Comparison of ENCODE assay signal across 8 cellular contexts in genomic region chr2:174683392-174683759, GRCh38.
DNase-seq lines count a peak whose midpoint lies in the region; ATAC-seq and TF ChIP-seq lines count a peak whose summit lies in the region.

No MANE protein-coding gene starts in this region.

- peaks cover 56% of the 10 kb centered on the region for H3K4me1 Mint-ChIP-seq in activated naive CD8-positive, alpha-beta T cell treated with anti-CD3 and anti-CD28 coated beads, Interleukin-2, amount 10 ng/mL, durations not matched to agents 7 days and 5 days
- peaks cover 68% of the 10 kb centered on the region for H3K4me1 Mint-ChIP-seq in stimulated activated effector memory CD8-positive, alpha-beta T cell treated with anti-CD3 and anti-CD28 coated beads, Interleukin-12 subunit alpha, Interleukin-12 subunit beta, amount 100 ng/mL, for 72 hours

- no peaks in the 10 kb centered on the region for H3K27me3 Mint-ChIP-seq in activated naive CD8-positive, alpha-beta T cell treated with anti-CD3 and anti-CD28 coated beads, Interleukin-2, amount 10 ng/mL, durations not matched to agents 7 days and 5 days

- H3K27ac Mint-ChIP-seq in activated naive CD8-positive, alpha-beta T cell treated with anti-CD3 and anti-CD28 coated beads, Interleukin-2, amount 10 ng/mL, durations not matched to agents 7 days and 5 days, result peak overlapping the region; percentile 93
- H3K27ac Mint-ChIP-seq in stimulated activated effector memory CD8-positive, alpha-beta T cell treated with anti-CD3 and anti-CD28 coated beads, Interleukin-12 subunit alpha, Interleukin-12 subunit beta, amount 100 ng/mL, for 72 hours, result peak overlapping the region; percentile 93

- H3K4me3 ChIP-seq in AG04450 (ENCODE audit: low read depth, low read length), result peak overlapping the region; percentile 83

- TF ChIP-seq CTCF in AG04450 (IDR thresholded peaks at IDR 0.05; ENCODE audit: low read depth, low read length), result 0 out of 2 replicates have a peak, but pooled peaks have one; percentile 29

- peaks cover 5% of the 10 kb centered on the region for H3K36me3 Mint-ChIP-seq in activated naive CD8-positive, alpha-beta T cell treated with anti-CD3 and anti-CD28 coated beads, Interleukin-2, amount 10 ng/mL, durations not matched to agents 7 days and 5 days
- H3K36me3 Mint-ChIP-seq in stimulated activated effector memory CD8-positive, alpha-beta T cell treated with anti-CD3 and anti-CD28 coated beads, Interleukin-12 subunit alpha, Interleukin-12 subunit beta, amount 100 ng/mL, for 72 hours, result peaks cover 6% of the 10 kb centered on the region

- peak overlapping the region; percentile 91 for H3K4me3 Mint-ChIP-seq in activated naive CD8-positive, alpha-beta T cell treated with anti-CD3 and anti-CD28 coated beads, Interleukin-2, amount 10 ng/mL, durations not matched to agents 7 days and 5 days
- peak overlapping the region; percentile 81 for H3K4me3 Mint-ChIP-seq in stimulated activated effector memory CD8-positive, alpha-beta T cell treated with anti-CD3 and anti-CD28 coated beads, Interleukin-12 subunit alpha, Interleukin-12 subunit beta, amount 100 ng/mL, for 72 hours

- H3K9me3 ChIP-seq in AG04450 (ENCODE audit: control insufficient read depth, insufficient read depth, low read length), result no peaks in the 10 kb centered on the region

- H3K27me3 ChIP-seq in AG04450 (ENCODE audit: control insufficient read depth, insufficient read depth, low read length), result peaks cover 3% of the 10 kb centered on the region

- CTCF ChIA-PET in AG04450 (lab: Charles Lee), result interaction anchor here (0.8 to 8.4 kb wide), 6 partner anchors 15 to 220 kb away, joined by 3 to 146 read pairs (median 5); partner anchors contain the start of gene WIPF1

- POLR2A ChIA-PET in AG04450 (lab: Yijun Ruan, JAX), result interaction anchor here (0.5 kb wide), 1 partner anchor 88 kb away, joined by 9 read pairs; no protein-coding TSS in a partner anchor
- POLR2A ChIA-PET in activated naive CD8-positive, alpha-beta T cell treated with anti-CD3 and anti-CD28 coated beads, Interleukin-2, amount 10 ng/mL, durations not matched to agents 7 days and 5 days (lab: Charles Lee), result interaction anchor here (0.9 to 5.8 kb wide), 6 partner anchors 49 to 88 kb away, joined by 3 to 74 read pairs (median 4); partner anchors contain the start of gene WIPF1

- DNase-seq in AG04450 (ENCODE audit: low read depth, low spot score), result no peak
- peak; percentile 52 for DNase-seq in NAMALWA (ENCODE audit: low spot score)
- DNase-seq in activated naive CD8-positive, alpha-beta T cell treated with anti-CD3 and anti-CD28 coated beads, Interleukin-2, amount 10 ng/mL, durations not matched to agents 7 days and 5 days, result no peak
- DNase-seq in iPS-NIHi11 (ENCODE audit: low spot score), result peak; percentile 42
- no peak for DNase-seq in stimulated activated effector memory CD8-positive, alpha-beta T cell treated with anti-CD3 and anti-CD28 coated beads, Interleukin-12 subunit alpha, Interleukin-12 subunit beta, amount 100 ng/mL, for 72 hours (ENCODE audit: low spot score in 2 of 2)
- DNase-seq in activated effector memory CD4-positive, alpha-beta T cell treated with Interleukin-2 at 50 U/mL for 16 hours, result no peak

- H3K9me3 Mint-ChIP-seq in activated naive CD8-positive, alpha-beta T cell treated with anti-CD3 and anti-CD28 coated beads, Interleukin-2, amount 10 ng/mL, durations not matched to agents 7 days and 5 days, result no peaks in the 10 kb centered on the region
- H3K9me3 Mint-ChIP-seq in stimulated activated effector memory CD8-positive, alpha-beta T cell treated with anti-CD3 and anti-CD28 coated beads, Interleukin-12 subunit alpha, Interleukin-12 subunit beta, amount 100 ng/mL, for 72 hours, result no peaks in the 10 kb centered on the region

- peak; percentile 42 for ATAC-seq in GM18511 (IDR thresholded peaks at IDR 0.05; ENCODE audit: unreplicated experiment)
- ATAC-seq in activated naive CD8-positive, alpha-beta T cell treated with anti-CD3 and anti-CD28 coated beads, Interleukin-2, amount 10 ng/mL, durations not matched to agents 7 days and 5 days (ENCODE audit: low read depth), result peak; percentile 40
- no peak for ATAC-seq in stimulated activated effector memory CD8-positive, alpha-beta T cell treated with anti-CD3 and anti-CD28 coated beads, Interleukin-12 subunit alpha, Interleukin-12 subunit beta, amount 100 ng/mL, for 72 hours
- ATAC-seq in GM21576 (IDR thresholded peaks at IDR 0.05; ENCODE audit: unreplicated experiment), result no peak

- H3K27ac ChIP-seq in AG04450 (ENCODE audit: low read depth, low read length), result no peak overlapping the region

Comparison
In these comparisons a context has a peak if more than half of its experiments do, and no peak if none do; other contexts are left out.
1. DNase-seq: peak in NAMALWA (single experiment) and iPS-NIHi11 (single experiment); none in AG04450 (single experiment), activated naive CD8-positive, alpha-beta T cell treated with anti-CD3 and anti-CD28 coated beads, Interleukin-2, amount 10 ng/mL, durations not matched to agents 7 days and 5 days (single experiment), stimulated activated effector memory CD8-positive, alpha-beta T cell treated with anti-CD3 and anti-CD28 coated beads, Interleukin-12 subunit alpha, Interleukin-12 subunit beta, amount 100 ng/mL, for 72 hours (0 of 2) and activated effector memory CD4-positive, alpha-beta T cell treated with Interleukin-2 at 50 U/mL for 16 hours (single experiment).
2. ATAC-seq: peak in GM18511 (single experiment) and activated naive CD8-positive, alpha-beta T cell treated with anti-CD3 and anti-CD28 coated beads, Interleukin-2, amount 10 ng/mL, durations not matched to agents 7 days and 5 days (single experiment); none in stimulated activated effector memory CD8-positive, alpha-beta T cell treated with anti-CD3 and anti-CD28 coated beads, Interleukin-12 subunit alpha, Interleukin-12 subunit beta, amount 100 ng/mL, for 72 hours (single experiment) and GM21576 (single experiment).